In the genomic region with DNA sequence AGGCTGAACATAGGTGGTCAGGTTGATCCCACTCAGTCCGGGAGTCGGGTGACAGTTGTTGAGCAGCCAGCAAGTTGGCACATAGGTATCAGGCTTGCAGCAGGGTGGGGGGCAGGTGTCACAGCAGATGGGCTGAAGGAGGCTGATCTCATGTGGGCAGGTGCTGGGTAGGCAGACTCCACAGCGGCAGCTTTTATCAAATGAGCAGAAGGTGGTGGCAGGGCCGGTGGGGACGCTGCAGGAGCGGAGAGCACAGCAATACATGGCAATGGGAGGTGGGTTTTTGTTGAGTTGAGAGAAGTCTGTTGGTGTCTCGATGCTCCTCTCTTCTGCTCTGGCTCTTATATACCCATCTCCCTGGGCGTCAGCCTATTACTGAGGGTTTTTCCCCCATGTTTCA, we compare ENCODE assay signal across 19 cellular contexts. TPM values are rescaled to one million over a fixed set of nuclear protein-coding genes. Genes with fewer than 3 reads are reported as not detected.
DNase-seq lines count a peak whose midpoint lies in the region; ATAC-seq and TF ChIP-seq lines count a peak whose summit lies in the region.
"Had no signal": no experiment of that assay in that cellular context is flagged by ENCODE, and none has a peak within 500 bp of the region (broad histone marks: within the 10 kb centered on the region; RNA-seq: fewer than 3 reads in every experiment).

A gene (minus strand): TSS at position 318 of the 400 bp plus-strand sequence. CDS start 54 bp downstream, at position 264.

- no peak for ATAC-seq in HG02970 (IDR thresholded peaks at IDR 0.05; ENCODE audit: low FRiP score, unreplicated experiment)
- ATAC-seq: activated CD8-positive, alpha-beta T cell treated with anti-CD3 and anti-CD28 coated beads for 36 hours had no signal

- peaks cover 8% of the 10 kb centered on the region for H3K27me3 Mint-ChIP-seq in glutamatergic neuron (ENCODE audit: unreplicated experiment)
- H3K27me3 Mint-ChIP-seq: activated CD8-positive, alpha-beta T cell treated with anti-CD3 and anti-CD28 coated beads for 36 hours had no signal

- H3K36me3 Mint-ChIP-seq in glutamatergic neuron (ENCODE audit: unreplicated experiment) = no peaks in the 10 kb centered on the region

- H3K4me1 ChIP-seq in adrenal gland (replicated peaks in 1 of 2) = no peaks in the 10 kb centered on the region
- no peaks in the 10 kb centered on the region for H3K4me1 ChIP-seq in effector memory CD4-positive, alpha-beta T cell (ENCODE audit: control insufficient read depth, insufficient read depth, low read length, poor library complexity, severe bottlenecking)
- H3K4me1 ChIP-seq: lower lobe of right lung, parathyroid adenoma had no signal

- peaks cover 17% of the 10 kb centered on the region for H3K4me1 Mint-ChIP-seq in glutamatergic neuron (ENCODE audit: low read depth, unreplicated experiment)
- H3K4me1 Mint-ChIP-seq: activated B cell treated with CpG ODN at 0.5 μM for 24 hours had no signal

- H3K4me3 ChIP-seq in adrenal gland = no peak within 1 kb of the TSS
- no peak within 1 kb of the TSS for H3K4me3 ChIP-seq in effector memory CD4-positive, alpha-beta T cell (ENCODE audit: insufficient read depth, low read depth, low read length, poor library complexity, severe bottlenecking)
- H3K4me3 ChIP-seq: lower lobe of right lung, smooth muscle cell had no signal

- peak within 1 kb of the TSS; percentile 81 for H3K27ac Mint-ChIP-seq in glutamatergic neuron (ENCODE audit: unreplicated experiment)
- H3K27ac Mint-ChIP-seq: activated B cell treated with CpG ODN at 0.5 μM for 24 hours; activated CD8-positive, alpha-beta T cell treated with anti-CD3 and anti-CD28 coated beads for 36 hours; dendritic cell treated with granulocyte-macrophage colony-stimulating factor and Interleukin-4, amounts not matched to agents 40 ng/mL and 50 ng/mL, for 4 days had no signal

- no peaks in the 10 kb centered on the region for H3K9me3 ChIP-seq in adrenal gland (replicated peaks in 1 of 3)
- no peaks in the 10 kb centered on the region for H3K9me3 ChIP-seq in effector memory CD4-positive, alpha-beta T cell (ENCODE audit: control insufficient read depth, low read length)
- H3K9me3 ChIP-seq: lower lobe of right lung had no signal

- no peaks in the 10 kb centered on the region for H3K36me3 ChIP-seq in adrenal gland (replicated peaks in 1 of 2)
- H3K36me3 ChIP-seq in effector memory CD4-positive, alpha-beta T cell (ENCODE audit: control insufficient read depth, insufficient read depth, low read length) = no peaks in the 10 kb centered on the region
- H3K36me3 ChIP-seq: lower lobe of right lung had no signal

- DNase-seq in DMS53 (lab: John Stamatoyannopoulos, UW) (peak; percentile 93), NCI-H1105 treated with DMSO at 0.1 percent for 48 hours (lab: John Stamatoyannopoulos, UW) (peak; percentile 94), NCI-H774 (lab: John Stamatoyannopoulos, UW) (peak; percentile 82), glutamatergic neuron (peak; percentile 47), adrenal gland (no peak), Kasumi-1 (lab: John Stamatoyannopoulos, UW) (no peak)
- no peak for DNase-seq in effector memory CD4-positive, alpha-beta T cell
- DNase-seq: activated B cell treated with CpG ODN at 0.5 μM for 24 hours; activated CD8-positive, alpha-beta T cell treated with anti-CD3 and anti-CD28 coated beads for 36 hours; COR-L47; erythroblast; lower lobe of right lung; NCI-H1092 had no signal

- no peak for TF ChIP-seq POLR2A in adrenal gland (IDR thresholded peaks at IDR 0.05)

- H3K4me3 Mint-ChIP-seq in glutamatergic neuron (ENCODE audit: unreplicated experiment) = no peak within 1 kb of the TSS
- H3K4me3 Mint-ChIP-seq: activated B cell treated with CpG ODN at 0.5 μM for 24 hours; activated CD8-positive, alpha-beta T cell treated with anti-CD3 and anti-CD28 coated beads for 36 hours; dendritic cell treated with granulocyte-macrophage colony-stimulating factor and Interleukin-4, amounts not matched to agents 40 ng/mL and 50 ng/mL, for 4 days had no signal

- TF ChIP-seq CTCF in glutamatergic neuron (IDR thresholded peaks at IDR 0.05; ENCODE audit: partially characterized antibody, unreplicated experiment) (no peak), adrenal gland (IDR thresholded peaks at IDR 0.05) (no peak)

- H3K9me3 Mint-ChIP-seq in glutamatergic neuron (ENCODE audit: unreplicated experiment) = peaks cover 6% of the 10 kb centered on the region
- H3K9me3 Mint-ChIP-seq: activated B cell treated with CpG ODN at 0.5 μM for 24 hours; activated CD8-positive, alpha-beta T cell treated with anti-CD3 and anti-CD28 coated beads for 36 hours; dendritic cell treated with granulocyte-macrophage colony-stimulating factor and Interleukin-4, amounts not matched to agents 40 ng/mL and 50 ng/mL, for 4 days had no signal

- WGBS in adrenal gland, 4 donors = 84 to 95% (median 89%) methylated on average over 5 to 8 of the region's 8 CpGs

- H3K27ac ChIP-seq in adrenal gland = no peak within 1 kb of the TSS
- no peak within 1 kb of the TSS for H3K27ac ChIP-seq in effector memory CD4-positive, alpha-beta T cell (ENCODE audit: insufficient read depth, low read length, poor library complexity, severe bottlenecking)
- H3K27ac ChIP-seq: KMS-11, lower lobe of right lung, parathyroid adenoma had no signal

- intact Hi-C loops in adrenal gland (cut with DNase I) = no loop called here

- H3K27me3 ChIP-seq in adrenal gland = no peaks in the 10 kb centered on the region
- no peaks in the 10 kb centered on the region for H3K27me3 ChIP-seq in effector memory CD4-positive, alpha-beta T cell (replicated peaks; ENCODE audit: control insufficient read depth, insufficient read depth, low read length, poor library complexity, severe bottlenecking)

RNA-seq across cellular contexts. Expression of the gene that starts here (rescaled TPM):
- total RNA-seq in glutamatergic neuron (ENCODE audit: unreplicated experiment) (not detected), adrenal gland (not detected)
- polyA plus RNA-seq in adrenal gland = not detected
- total RNA-seq: activated B cell treated with CpG ODN at 0.5 μM for 24 hours; activated CD8-positive, alpha-beta T cell treated with anti-CD3 and anti-CD28 coated beads for 36 hours; lower lobe of right lung; T-helper 1 cell treated with Interleukin-12 subunit alpha and Interleukin-12 subunit beta and Interleukin-4 antibody, amounts not matched to agents 30 ng/mL and 1 ng/mL, for 36 hours had no signal

Comparison
In these comparisons a context has a peak if more than half of its experiments do, and no peak if none do; other contexts are left out.
1. Peak in DNase-seq in glutamatergic neuron; RNA of the gene not detected or under 1 TPM.
2. DNase-seq: peak in DMS53 (single experiment), NCI-H1105 treated with DMSO at 0.1 percent for 48 hours (single experiment) and NCI-H774 (single experiment); none in adrenal gland (0 of 7), effector memory CD4-positive, alpha-beta T cell (0 of 3) and Kasumi-1 (0 of 2).